23 cellular contexts compared by ENCODE assay signal in the genomic region with DNA sequence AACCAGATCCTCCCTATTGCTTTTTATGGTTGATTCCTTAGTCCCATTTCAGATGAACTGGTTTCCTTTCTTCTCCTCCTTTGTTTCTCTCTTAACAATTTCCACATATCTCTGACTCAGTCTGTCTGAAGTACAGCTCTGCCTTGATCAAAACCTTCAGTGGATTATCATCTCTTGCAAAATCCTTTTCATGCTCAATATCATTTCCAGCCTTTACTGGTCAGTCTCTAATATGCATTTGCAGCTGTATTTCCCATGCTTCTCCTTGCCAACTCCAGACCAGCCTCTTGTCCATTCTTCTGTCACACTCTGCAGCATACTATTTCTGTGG.
DNase-seq lines count a peak whose midpoint lies in the region; ATAC-seq, FAIRE-seq and TF ChIP-seq lines count a peak whose summit lies in the region.
"Had no signal": no experiment of that assay in that cellular context is flagged by ENCODE, and none has a peak within 500 bp of the region (broad histone marks: within the 10 kb centered on the region; RNA-seq: fewer than 3 reads in every experiment).

No MANE protein-coding gene starts in this region.

- H2AFZ ChIP-seq in GM12878 (ENCODE audit: control insufficient read depth, low read depth, low read length): no peak overlapping the region

- H3K27me3 ChIP-seq in GM12878 (replicated peaks in 1 of 2; ENCODE audit: control insufficient read depth in 2 of 2, insufficient read depth in 2 of 2, low read length in 1 of 2): no peaks in the 10 kb centered on the region; a peak in 2 of 4 replicates
- H3K27me3 ChIP-seq: adrenal gland, esophagus squamous epithelium, heart left ventricle, SJSA1, upper lobe of right lung had no signal

- DNase-seq in A549 (ENCODE audit: low read depth in 1 of 2, low spot score in 1 of 2): no peak
- no peak for DNase-seq in GM12878 (ENCODE audit: low read depth, low spot score)
- peak; percentile 42 for DNase-seq in fibroblast of the aortic adventitia (ENCODE audit: low read depth)
- DNase-seq in NCI-H146 treated with DMSO at 0.1 percent for 48 hours (lab: John Stamatoyannopoulos, UW; ENCODE audit: unreplicated experiment): no peak
- DNase-seq in activated CD4-positive, alpha-beta T cell treated with anti-CD3 and anti-CD28 coated beads for 1 hour: no peak
- no peak for DNase-seq in dermis blood vessel endothelial cell
- DNase-seq in KG1 (lab: John Stamatoyannopoulos, UW): no peak
- DNase-seq: activated CD4-positive, alpha-beta T cell treated with anti-CD3 and anti-CD28 coated beads, Interleukin-2, amount 50 U/mL, for 48 hours; activated gamma-delta T cell; adrenal gland; CD4-positive, alpha-beta T cell; esophagus squamous epithelium; heart left ventricle; left ventricle myocardium inferior; NCI-H1105 treated with DMSO at 0.1 percent for 48 hours; NCI-H510A treated with DMSO at 0.1 percent for 48 hours; NK-92 treated with Interleukin-12 subunit alpha and Interleukin-12 subunit beta, amount 100 ng/mL, for 24 hours; stimulated activated CD8-positive, alpha-beta memory T cell treated with anti-CD3 and anti-CD28 coated beads, Interleukin-4, amount 100 ng/mL, for 48 hours; T-helper 2 cell; upper lobe of right lung; WERI-Rb-1 had no signal

- CTCF ChIA-PET in A549 (lab: Yijun Ruan, JAX): no interaction called here
- CTCF ChIA-PET in GM12878 (lab: Yijun Ruan, JAX): interaction anchor here (0.8 to 2.8 kb wide), 6 partner anchors 8 to 748 kb away, joined by 3 to 11 read pairs (median 4); no protein-coding TSS in a partner anchor

- H3K9me3 ChIP-seq in A549 (no peaks in the 10 kb centered on the region), GM12878 (replicated peaks; ENCODE audit: control insufficient read depth, insufficient read depth, low read length) (no peaks in the 10 kb centered on the region)
- H3K9me3 ChIP-seq: adrenal gland, esophagus squamous epithelium, heart left ventricle, left ventricle myocardium inferior, SJSA1, upper lobe of right lung had no signal

- POLR2A ChIA-PET in A549 (lab: Yijun Ruan, JAX) (no interaction called here), GM12878 (lab: Charles Lee) (interaction anchor here (1.0 to 1.9 kb wide), 2 partner anchors 23 to 27 kb away, joined by 4 to 6 read pairs; no protein-coding TSS in a partner anchor)

- ATAC-seq in A549 (peak; percentile 30 to 38; a peak in 2 of 6 replicates), GM19023 (IDR thresholded peaks at IDR 0.05; ENCODE audit: unreplicated experiment) (peak; percentile 14), GM12878 (peak; percentile 13; the same call in 2 of the 3 replicates)
- ATAC-seq: heart left ventricle, upper lobe of right lung had no signal

- H3K4me3 ChIP-seq in A549 (0 out of 3 replicates have a peak overlapping the region, but pooled peaks have one; percentile 6), GM12878 (no peak overlapping the region), fibroblast of the aortic adventitia (ENCODE audit: low read depth, low read length) (no peak overlapping the region)
- H3K4me3 ChIP-seq: adrenal gland, esophagus squamous epithelium, heart left ventricle, left ventricle myocardium inferior, SJSA1, upper lobe of right lung had no signal

- BruUV-seq in GM12878 (replicated peaks; lab: Mats Ljungman, UMichigan): no TSS peak

- H3K27ac ChIP-seq in A549 (peak overlapping the region; percentile 75 to 81), GM12878 (ENCODE audit: control insufficient read depth, insufficient read depth) (no peak overlapping the region)
- H3K27ac ChIP-seq: adrenal gland, esophagus squamous epithelium, heart left ventricle, left ventricle myocardium inferior, SJSA1, upper lobe of right lung, WERI-Rb-1 had no signal

- RAD21 ChIA-PET in GM12878 (lab: Charles Lee; ENCODE audit: unreplicated experiment): interaction anchor here (0.8 to 1.1 kb wide), 5 partner anchors 16 to 71 kb away, joined by 3 to 4 read pairs (median 3); no protein-coding TSS in a partner anchor

- no peak for FAIRE-seq in A549 (lab: Jason Lieb, UNC)
- FAIRE-seq in GM12878 (lab: Jason Lieb, UNC): no peak

- no peaks in the 10 kb centered on the region for H3K36me3 ChIP-seq in GM12878 (ENCODE audit: control insufficient read depth in 2 of 2, insufficient read depth in 2 of 2, low read length in 1 of 2)
- H3K36me3 ChIP-seq: adrenal gland, esophagus squamous epithelium, heart left ventricle, left ventricle myocardium inferior, upper lobe of right lung, WERI-Rb-1 had no signal

- SMC1A ChIA-PET in GM12878 (lab: Charles Lee; ENCODE audit: uncharacterized antibody, unreplicated experiment): interaction anchor here (0.7 to 1.9 kb wide), 9 partner anchors 8 to 72 kb away, joined by 3 to 11 read pairs (median 3); no protein-coding TSS in a partner anchor

- H3K4me1 ChIP-seq in A549 (peaks cover 21% of the 10 kb centered on the region), GM12878 (ENCODE audit: control insufficient read depth, insufficient read depth, low read length) (no peaks in the 10 kb centered on the region)
- H3K4me1 ChIP-seq: adrenal gland, heart left ventricle, left ventricle myocardium inferior, SJSA1, upper lobe of right lung had no signal

- no peak for TF ChIP-seq CTCF in A549 (IDR thresholded peaks at IDR 0.05)
- no peak for TF ChIP-seq CTCF in GM12878 (IDR thresholded peaks at IDR 0.05 in 2 of 3, conservative IDR thresholded peaks at IDR 0.05 in 1 of 3; ENCODE audit: control insufficient read depth in 2 of 3, extremely low read depth in 1 of 3, insufficient read depth in 1 of 3, low read depth in 3 of 3, low read length in 3 of 3)
- no peak for TF ChIP-seq CTCF in fibroblast of the aortic adventitia (IDR thresholded peaks at IDR 0.05; ENCODE audit: insufficient read depth, low read length)

- H3K79me2 ChIP-seq in GM12878 (ENCODE audit: control insufficient read depth, insufficient read depth, low read length): no peaks in the 10 kb centered on the region

- in situ Hi-C loops in GM12878 (cut with MboI): no loop called here

- H3K4me2 ChIP-seq in A549 (peak overlapping the region; percentile 87), GM12878 (ENCODE audit: control insufficient read depth, insufficient read depth) (no peak overlapping the region)

- intact Hi-C loops in GM12878 (cut with micrococcal nuclease; ENCODE audit: unreplicated experiment): no loop called here

- no peaks in the 10 kb centered on the region for H4K20me1 ChIP-seq in GM12878 (ENCODE audit: control insufficient read depth, insufficient read depth)

- no peak for TF ChIP-seq EP300 in A549 (IDR thresholded peaks at IDR 0.05)
- TF ChIP-seq EP300 in GM12878 (IDR thresholded peaks at IDR 0.05; ENCODE audit: borderline replicate concordance in 1 of 2, control insufficient read depth in 1 of 2, low read depth in 2 of 2, low read length in 2 of 2): no peak

- TF ChIP-seq RAD21 in A549 (conservative IDR thresholded peaks at IDR 0.05 in 1 of 2, IDR thresholded peaks at IDR 0.05 in 1 of 2) (no peak), GM12878 (IDR thresholded peaks at IDR 0.05; ENCODE audit: insufficient read depth, low read depth, low read length) (no peak)

- H3K9ac ChIP-seq in GM12878 (ENCODE audit: control insufficient read depth, insufficient read depth, low read length): no peak overlapping the region

- no peak for TF ChIP-seq POLR2A in A549 (IDR thresholded peaks at IDR 0.05; ENCODE audit: low read length)
- TF ChIP-seq POLR2A in GM12878 (IDR thresholded peaks at IDR 0.05; ENCODE audit: low read depth, low read length): no peak

TF ChIP-seq in A549, 52 proteins besides CTCF, POLR2A, EP300 and RAD21 (continues in another document):
- no peak for TF ChIP-seq ESRRA (IDR thresholded peaks at IDR 0.05; ENCODE audit: borderline replicate concordance, low read length)
- TF ChIP-seq HOXB13 (CRISPR knock-in tag; IDR thresholded peaks at IDR 0.05; ENCODE audit: low read depth): no peak
- TF ChIP-seq, protein P1, sequence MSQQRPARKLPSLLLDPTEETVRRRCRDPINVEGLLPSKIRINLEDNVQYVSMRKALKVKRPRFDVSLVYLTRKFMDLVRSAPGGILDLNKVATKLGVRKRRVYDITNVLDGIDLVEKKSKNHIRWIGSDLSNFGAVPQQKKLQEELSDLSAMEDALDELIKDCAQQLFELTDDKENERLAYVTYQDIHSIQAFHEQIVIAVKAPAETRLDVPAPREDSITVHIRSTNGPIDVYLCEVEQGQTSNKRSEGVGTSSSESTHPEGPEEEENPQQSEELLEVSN (IDR thresholded peaks at IDR 0.05; ENCODE audit: borderline replicate concordance, low read depth): no peak
- TF ChIP-seq RARB (CRISPR knock-in tag; IDR thresholded peaks at IDR 0.05): no peak
- TF ChIP-seq EHMT2 (IDR thresholded peaks at IDR 0.05; ENCODE audit: low read depth): no peak
- TF ChIP-seq ATOH8 (CRISPR knock-in tag; IDR thresholded peaks at IDR 0.05; ENCODE audit: low read depth): no peak
- TF ChIP-seq BHLHE40 (IDR thresholded peaks at IDR 0.05; ENCODE audit: low read depth, low read length): no peak

TF ChIP-seq in GM12878, 131 proteins besides CTCF, POLR2A, EP300 and RAD21 (continues in another document):
- no peak for TF ChIP-seq SREBF1 (IDR thresholded peaks at IDR 0.05; ENCODE audit: low read length)
- TF ChIP-seq NR2F1 (conservative IDR thresholded peaks at IDR 0.05): no peak
- TF ChIP-seq NKRF (conservative IDR thresholded peaks at IDR 0.05): no peak
- no peak for TF ChIP-seq CREM (IDR thresholded peaks at IDR 0.05; ENCODE audit: low read depth)
- TF ChIP-seq ESRRA (IDR thresholded peaks at IDR 0.05; ENCODE audit: low read length): no peak
- TF ChIP-seq CHD1 (IDR thresholded peaks at IDR 0.05; ENCODE audit: low read depth, low read length): no peak
- TF ChIP-seq NBN (IDR thresholded peaks at IDR 0.05): no peak
- TF ChIP-seq CREB1 (IDR thresholded peaks at IDR 0.05; ENCODE audit: low read depth): no peak
- no peak for TF ChIP-seq PML (IDR thresholded peaks at IDR 0.05; ENCODE audit: low read length)
- TF ChIP-seq MYB (IDR thresholded peaks at IDR 0.05; ENCODE audit: borderline replicate concordance, low read depth, low read length): no peak
